ENCODE assay signal across 14 cellular contexts in the genomic region with DNA sequence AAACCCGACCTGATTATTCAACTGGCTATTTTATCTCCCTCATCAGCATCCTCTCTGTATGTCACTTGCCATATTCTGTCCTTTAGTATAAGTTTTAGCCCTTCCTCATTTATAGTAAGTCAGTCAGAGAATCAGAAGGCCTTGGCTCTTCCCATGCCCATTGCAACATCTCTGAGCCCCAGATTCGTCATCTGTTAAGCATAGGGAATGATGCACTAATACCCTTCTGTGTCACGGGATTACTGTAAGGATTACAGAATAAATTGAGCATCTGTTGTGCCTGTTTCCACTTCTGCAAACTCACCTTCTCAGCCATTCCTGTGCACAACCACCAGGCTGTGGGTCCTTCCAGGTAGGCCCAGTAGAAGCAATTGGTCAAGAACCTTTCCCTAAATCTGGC.
DNase-seq lines count a peak whose midpoint lies in the region; ATAC-seq and FAIRE-seq lines count a peak whose summit lies in the region.
"Had no signal": no experiment of that assay in that cellular context is flagged by ENCODE, and none has a peak within 500 bp of the region (broad histone marks: within the 10 kb centered on the region; RNA-seq: fewer than 3 reads in every experiment).

No MANE protein-coding gene starts in this region.

- FAIRE-seq in urothelium cell line (lab: Jason Lieb, UNC) = peak; percentile 63

- DNase-seq in HCEC 1CT = peak; percentile 86
- peak; percentile 8 for DNase-seq in RKO (ENCODE audit: low spot score)
- peak; percentile 22 for DNase-seq in fibroblast of gingiva (ENCODE audit: low read depth)
- no peak for DNase-seq in urothelium cell line (ENCODE audit: low spot score)
- no peak for DNase-seq in stimulated activated CD4-positive, alpha-beta T cell treated with anti-CD3 and anti-CD28 coated beads, Interleukin-12 subunit alpha, Interleukin-12 subunit beta, amount 100 ng/mL, for 4 hours
- no peak for DNase-seq in KG1 (lab: John Stamatoyannopoulos, UW)
- DNase-seq: ACHN; Caco-2; CD4-positive, CD25-positive, alpha-beta regulatory T cell; MG63; NCI-H1105 treated with DMSO at 0.1 percent for 48 hours; NCI-H1694 treated with DMSO at 0.1 percent for 48 hours; PC-9 had no signal

- no peak for ATAC-seq in HG03108 (IDR thresholded peaks at IDR 0.05; ENCODE audit: unreplicated experiment)

Comparison
In these comparisons a context has a peak if more than half of its experiments do, and no peak if none do; other contexts are left out.
1. DNase-seq: peak in HCEC 1CT (single experiment), RKO (single experiment) and fibroblast of gingiva (single experiment); none in urothelium cell line (single experiment), stimulated activated CD4-positive, alpha-beta T cell treated with anti-CD3 and anti-CD28 coated beads, Interleukin-12 subunit alpha, Interleukin-12 subunit beta, amount 100 ng/mL, for 4 hours (single experiment) and KG1 (single experiment).